In genomic region chr9:21965401-21965951, GRCh38 we compare ENCODE assay signal across 8 cellular contexts. TPM values are rescaled to one million over a fixed set of nuclear protein-coding genes. Genes with fewer than 3 reads are reported as not detected.
A peak's percentile ranks its signal among the peaks of the same experiment; 100 is the strongest.
DNase-seq lines count a peak whose midpoint lies in the region; ATAC-seq and TF ChIP-seq lines count a peak whose summit lies in the region.

No MANE protein-coding gene starts in this region.

- peaks cover 12% of the 10 kb centered on the region for H3K4me1 ChIP-seq in muscle layer of colon (ENCODE audit: insufficient read depth, low read length)

- peaks cover 8 to 11% of the 10 kb centered on the region in 2 donors for H3K9me3 Mint-ChIP-seq in effector memory CD8-positive, alpha-beta T cell

- H3K4me3 Mint-ChIP-seq in effector memory CD8-positive, alpha-beta T cell, result peak overlapping the region; percentile 67 to 79

- ATAC-seq in HG02870 (IDR thresholded peaks at IDR 0.05; ENCODE audit: unreplicated experiment) (peak; percentile 76), SK-N-SH treated with all-trans-retinoic acid at 6 μM for 48 hours (peak; percentile 88)
- ATAC-seq in effector memory CD8-positive, alpha-beta T cell (replicated peaks), result peak; percentile 52

- no peak overlapping the region for H3K9ac ChIP-seq in muscle layer of colon (ENCODE audit: low read length)

- peak overlapping the region in 1 of 2 donors; percentile 81 for H3K27ac Mint-ChIP-seq in effector memory CD8-positive, alpha-beta T cell

- H3K9me3 ChIP-seq in muscle layer of colon (ENCODE audit: low read length), result peaks cover 21% of the 10 kb centered on the region

- peaks cover 27% of the 10 kb centered on the region for H3K36me3 Mint-ChIP-seq in effector memory CD8-positive, alpha-beta T cell (ENCODE audit: insufficient read depth)

- peak; percentile 79 for DNase-seq in activated effector memory CD4-positive, alpha-beta T cell treated with anti-CD3 and anti-CD28 coated beads, Interleukin-2, amount 50 U/mL, for 16 hours
- no peak for DNase-seq in activated effector memory CD4-positive, alpha-beta T cell treated with Interleukin-2 at 50 U/mL for 16 hours
- DNase-seq in effector memory CD8-positive, alpha-beta T cell, result no peak
- DNase-seq in ureter (ENCODE audit: low spot score) (peak; percentile 55), NCI-H510A treated with DMSO at 0.1 percent for 48 hours (lab: John Stamatoyannopoulos, UW) (no peak)

- H3K27me3 Mint-ChIP-seq in effector memory CD8-positive, alpha-beta T cell, result peaks cover 96 to 100% of the 10 kb centered on the region in 2 donors

- H3K27me3 ChIP-seq in muscle layer of colon (ENCODE audit: control insufficient read depth in 1 of 2, insufficient read depth in 2 of 2, low read length in 2 of 2), result peaks cover 54 to 62% of the 10 kb centered on the region in 2 donors

- H3K4me3 ChIP-seq in muscle layer of colon (ENCODE audit: low read depth in 1 of 2, low read length in 2 of 2), result peak overlapping the region; percentile 26 to 53

- peaks cover 21 to 23% of the 10 kb centered on the region in 2 donors for H3K4me1 Mint-ChIP-seq in effector memory CD8-positive, alpha-beta T cell (ENCODE audit: low read depth in 2 of 2)

- H3K36me3 ChIP-seq in muscle layer of colon (ENCODE audit: insufficient read depth, low read length), result no peaks in the 10 kb centered on the region

- H3K27ac ChIP-seq in muscle layer of colon (ENCODE audit: low read depth, low read length), result no peak overlapping the region

TF ChIP-seq in SK-N-SH treated with all-trans-retinoic acid at 6 μM for 48 hours, 23 proteins besides CTCF, POLR2A, EP300 and RAD21:
- TF ChIP-seq RARB (CRISPR knock-in tag; IDR thresholded peaks at IDR 0.05) (no peak), ZNF8 (CRISPR knock-in tag; IDR thresholded peaks at IDR 0.05) (no peak), ZFP3 (CRISPR knock-in tag; IDR thresholded peaks at IDR 0.05) (no peak), OSR1 (CRISPR knock-in tag; IDR thresholded peaks at IDR 0.05) (no peak), CSDC2 (CRISPR knock-in tag; IDR thresholded peaks at IDR 0.05) (no peak), GLIS3 (CRISPR knock-in tag; IDR thresholded peaks at IDR 0.05) (no peak), PPARA (CRISPR knock-in tag; IDR thresholded peaks at IDR 0.05; ENCODE audit: borderline replicate concordance) (no peak), ZNF565 (CRISPR knock-in tag; conservative IDR thresholded peaks at IDR 0.05; ENCODE audit: low read depth) (no peak), BACH2 (CRISPR knock-in tag; IDR thresholded peaks at IDR 0.05; ENCODE audit: borderline replicate concordance) (no peak), ZC3H10 (CRISPR knock-in tag; IDR thresholded peaks at IDR 0.05) (no peak), TCF4 (CRISPR knock-in tag; IDR thresholded peaks at IDR 0.05; ENCODE audit: borderline replicate concordance) (no peak), ARNTL (CRISPR knock-in tag; IDR thresholded peaks at IDR 0.05; ENCODE audit: borderline replicate concordance, low read depth) (no peak), PATZ1 (CRISPR knock-in tag; IDR thresholded peaks at IDR 0.05; ENCODE audit: borderline replicate concordance) (no peak), ISL1 (CRISPR knock-in tag; IDR thresholded peaks at IDR 0.05) (no peak), ZFP30 (CRISPR knock-in tag; IDR thresholded peaks at IDR 0.05) (no peak)
- TF ChIP-seq, protein P1, sequence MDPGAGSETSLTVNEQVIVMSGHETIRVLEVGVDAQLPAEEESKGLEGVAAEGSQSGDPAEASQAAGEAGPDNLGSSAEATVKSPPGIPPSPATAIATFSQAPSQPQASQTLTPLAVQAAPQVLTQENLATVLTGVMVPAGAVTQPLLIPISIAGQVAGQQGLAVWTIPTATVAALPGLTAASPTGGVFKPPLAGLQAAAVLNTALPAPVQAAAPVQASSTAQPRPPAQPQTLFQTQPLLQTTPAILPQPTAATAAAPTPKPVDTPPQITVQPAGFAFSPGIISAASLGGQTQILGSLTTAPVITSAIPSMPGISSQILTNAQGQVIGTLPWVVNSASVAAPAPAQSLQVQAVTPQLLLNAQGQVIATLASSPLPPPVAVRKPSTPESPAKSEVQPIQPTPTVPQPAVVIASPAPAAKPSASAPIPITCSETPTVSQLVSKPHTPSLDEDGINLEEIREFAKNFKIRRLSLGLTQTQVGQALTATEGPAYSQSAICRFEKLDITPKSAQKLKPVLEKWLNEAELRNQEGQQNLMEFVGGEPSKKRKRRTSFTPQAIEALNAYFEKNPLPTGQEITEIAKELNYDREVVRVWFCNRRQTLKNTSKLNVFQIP (CRISPR knock-in tag; IDR thresholded peaks at IDR 0.05; ENCODE audit: borderline replicate concordance, low read depth), result no peak
- TF ChIP-seq, protein P2, sequence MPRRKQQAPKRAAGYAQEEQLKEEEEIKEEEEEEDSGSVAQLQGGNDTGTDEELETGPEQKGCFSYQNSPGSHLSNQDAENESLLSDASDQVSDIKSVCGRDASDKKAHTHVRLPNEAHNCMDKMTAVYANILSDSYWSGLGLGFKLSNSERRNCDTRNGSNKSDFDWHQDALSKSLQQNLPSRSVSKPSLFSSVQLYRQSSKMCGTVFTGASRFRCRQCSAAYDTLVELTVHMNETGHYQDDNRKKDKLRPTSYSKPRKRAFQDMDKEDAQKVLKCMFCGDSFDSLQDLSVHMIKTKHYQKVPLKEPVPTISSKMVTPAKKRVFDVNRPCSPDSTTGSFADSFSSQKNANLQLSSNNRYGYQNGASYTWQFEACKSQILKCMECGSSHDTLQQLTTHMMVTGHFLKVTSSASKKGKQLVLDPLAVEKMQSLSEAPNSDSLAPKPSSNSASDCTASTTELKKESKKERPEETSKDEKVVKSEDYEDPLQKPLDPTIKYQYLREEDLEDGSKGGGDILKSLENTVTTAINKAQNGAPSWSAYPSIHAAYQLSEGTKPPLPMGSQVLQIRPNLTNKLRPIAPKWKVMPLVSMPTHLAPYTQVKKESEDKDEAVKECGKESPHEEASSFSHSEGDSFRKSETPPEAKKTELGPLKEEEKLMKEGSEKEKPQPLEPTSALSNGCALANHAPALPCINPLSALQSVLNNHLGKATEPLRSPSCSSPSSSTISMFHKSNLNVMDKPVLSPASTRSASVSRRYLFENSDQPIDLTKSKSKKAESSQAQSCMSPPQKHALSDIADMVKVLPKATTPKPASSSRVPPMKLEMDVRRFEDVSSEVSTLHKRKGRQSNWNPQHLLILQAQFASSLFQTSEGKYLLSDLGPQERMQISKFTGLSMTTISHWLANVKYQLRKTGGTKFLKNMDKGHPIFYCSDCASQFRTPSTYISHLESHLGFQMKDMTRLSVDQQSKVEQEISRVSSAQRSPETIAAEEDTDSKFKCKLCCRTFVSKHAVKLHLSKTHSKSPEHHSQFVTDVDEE (CRISPR knock-in tag; IDR thresholded peaks at IDR 0.05), result no peak

RNA-seq across cellular contexts. Expression of gene CDKN2A, which starts 28.7 kb away (rescaled TPM):
- total RNA-seq in ureter, result 1.7 TPM

RNA-seq across cellular contexts. Expression of gene CDKN2B-AS1, which starts 29.1 kb away (rescaled TPM):
- total RNA-seq in ureter, result 1.5 TPM

RNA-seq across cellular contexts. Expression of gene CDKN2B, which starts 43.6 kb away (rescaled TPM):
- total RNA-seq in ureter, result 6.1 TPM

Comparison
In these comparisons a context has a peak if more than half of its experiments do, and no peak if none do; other contexts are left out.
1. DNase-seq: peak in activated effector memory CD4-positive, alpha-beta T cell treated with anti-CD3 and anti-CD28 coated beads, Interleukin-2, amount 50 U/mL, for 16 hours (single experiment) and ureter (single experiment); none in activated effector memory CD4-positive, alpha-beta T cell treated with Interleukin-2 at 50 U/mL for 16 hours (single experiment), effector memory CD8-positive, alpha-beta T cell (0 of 3) and NCI-H510A treated with DMSO at 0.1 percent for 48 hours (single experiment).
2. Peak in every context shown above with its lines, with median percentiles within 50 percentile points of each other: ATAC-seq.